1 cellular context compared by ENCODE assay signal in genomic region chr14:95703805-95704204, GRCh38.
TF ChIP-seq lines count a peak whose summit lies in the region.

No MANE protein-coding gene starts in this region.

TF ChIP-seq in H1, 55 proteins besides CTCF, POLR2A, EP300 and RAD21:
- no peak for TF ChIP-seq POU5F1 (IDR thresholded peaks at IDR 0.05; ENCODE audit: low read depth, low read length)
- TF ChIP-seq CEBPB (IDR thresholded peaks at IDR 0.05; ENCODE audit: low read depth, low read length), result no peak
- TF ChIP-seq SAP30 (IDR thresholded peaks at IDR 0.05; ENCODE audit: insufficient read depth, insufficient replicate concordance, low read length), result no peak
- no peak for TF ChIP-seq JUN (IDR thresholded peaks at IDR 0.05; ENCODE audit: low read depth, low read length)
